In the genomic region with DNA sequence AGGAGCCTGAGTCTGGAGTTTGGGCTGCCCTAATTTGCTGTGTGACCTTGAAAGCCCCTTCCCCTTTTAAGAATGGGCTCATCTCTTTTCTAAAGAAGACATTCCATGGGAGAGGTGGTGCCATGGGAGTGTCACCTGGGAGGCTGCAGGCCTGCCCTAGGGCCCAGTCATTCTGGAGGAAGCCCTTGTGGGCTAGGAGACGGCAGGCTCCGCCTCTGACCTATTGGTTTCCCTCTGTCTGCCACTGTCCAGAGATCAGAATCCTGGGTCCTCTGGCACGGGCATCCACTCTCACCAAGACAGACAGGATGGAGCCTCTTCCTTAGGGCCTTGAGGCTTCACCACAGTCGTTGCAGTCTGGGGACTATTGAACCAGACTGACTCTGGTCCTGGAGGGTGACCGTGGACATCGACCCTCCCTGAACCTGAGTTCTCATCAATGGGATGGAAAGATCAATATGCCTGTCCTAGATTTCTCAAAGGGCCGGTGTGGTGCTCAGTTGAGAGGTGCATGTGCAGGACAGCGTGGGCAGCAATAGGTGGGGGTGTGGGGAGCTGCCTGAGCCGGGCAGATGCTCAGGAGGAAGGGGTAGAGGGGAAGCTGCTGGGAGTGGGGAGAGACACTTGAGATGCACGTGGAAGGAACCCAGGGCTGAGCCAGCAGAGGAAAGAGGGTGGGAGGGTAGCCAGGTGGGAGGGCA, we compare ENCODE assay signal across 21 cellular contexts.
"Had no signal": no experiment of that assay in that cellular context is flagged by ENCODE, and none has a peak within 500 bp of the region (broad histone marks: within the 10 kb centered on the region; RNA-seq: fewer than 3 reads in every experiment).

No MANE protein-coding gene starts in this region.

- H3K36me3 ChIP-seq: heart left ventricle, left lung, lower lobe of right lung, ovary, right atrium auricular region had no signal

- FAIRE-seq: colon, islet of Langerhans, small intestine, urothelium cell line had no signal

- H3K4me1 ChIP-seq: heart left ventricle, left lung, lower lobe of right lung, right atrium auricular region had no signal

- H3K27me3 Mint-ChIP-seq: type B pancreatic cell had no signal

- ATAC-seq: heart left ventricle; left lung; lower lobe of right lung; naive thymus-derived CD4-positive, alpha-beta T cell had no signal

- H3K4me3 ChIP-seq: heart left ventricle, left lung, lower lobe of right lung, ovary, right atrium auricular region had no signal

- H3K4me3 Mint-ChIP-seq: memory B cell; naive thymus-derived CD4-positive, alpha-beta T cell; type B pancreatic cell had no signal

- H3K36me3 Mint-ChIP-seq: memory B cell; naive thymus-derived CD4-positive, alpha-beta T cell; type B pancreatic cell had no signal

- DNase-seq: cerebellar nuclear complex; effector CD4-positive, alpha-beta T cell; foreskin melanocyte; heart left ventricle; hypothalamus; kidney glomerular epithelial cell; left lung; lower lobe of right lung; midbrain; naive thymus-derived CD4-positive, alpha-beta T cell; nucleus accumbens; ovary; stimulated activated CD4-positive, alpha-beta T cell treated with anti-CD3 and anti-CD28 coated beads, Interleukin-2, amount 100 ng/mL, for 48 hours; stimulated activated naive CD4-positive, alpha-beta T cell treated with Interleukin-2 at 50 U/mL for 16 hours had no signal

- H3K9me3 ChIP-seq: heart left ventricle, left lung, lower lobe of right lung, ovary, right atrium auricular region had no signal

- H3K27ac Mint-ChIP-seq: naive thymus-derived CD4-positive, alpha-beta T cell; type B pancreatic cell had no signal

- H3K9me3 Mint-ChIP-seq: type B pancreatic cell had no signal

- H3K27me3 ChIP-seq: left lung, ovary, right atrium auricular region had no signal

- H3K27ac ChIP-seq: heart left ventricle, left lung, lower lobe of right lung, ovary, right atrium auricular region had no signal
